ENCODE assay signal across 8 cellular contexts in genomic region chr3:128607710-128608048, GRCh38. TPM values are rescaled to one million over a fixed set of nuclear protein-coding genes. Genes with fewer than 3 reads are reported as not detected.
DNase-seq lines count a peak whose midpoint lies in the region; ATAC-seq and TF ChIP-seq lines count a peak whose summit lies in the region.

No MANE protein-coding gene starts in this region.

- WGBS in GM23248 (ENCODE audit: low coverage in 1 of 2, low lambda C conversion rate in 2 of 2, missing lambda C conversion rate in 2 of 2), 2 experiments = 36 to 40% methylated on average over 12 of the region's 12 CpGs
- WGBS in smooth muscle cell (ENCODE audit: low lambda C conversion rate) = 77% methylated on average over 12 of the region's 12 CpGs

- H3K79me2 ChIP-seq in GM23248 (ENCODE audit: insufficient read depth) (no peaks in the 10 kb centered on the region), smooth muscle cell (ENCODE audit: low read depth) (no peaks in the 10 kb centered on the region)

- H3K9ac ChIP-seq in GM23248 (peak overlapping the region; percentile 60), smooth muscle cell (ENCODE audit: low read depth) (no peak overlapping the region)

- peak overlapping the region; percentile 82 for H3K4me2 ChIP-seq in GM23248 (ENCODE audit: unreplicated experiment)
- peak overlapping the region; percentile 93 for H3K4me2 ChIP-seq in smooth muscle cell

- no peaks in the 10 kb centered on the region for H3K36me3 ChIP-seq in GM23248 (ENCODE audit: low read depth)
- H3K36me3 ChIP-seq in smooth muscle cell (ENCODE audit: low read depth) = no peaks in the 10 kb centered on the region

- H3K27me3 ChIP-seq in GM23248 (replicated peaks; ENCODE audit: insufficient read depth) (no peaks in the 10 kb centered on the region), smooth muscle cell (ENCODE audit: low read depth) (no peaks in the 10 kb centered on the region)

- H2AFZ ChIP-seq in GM23248 = peak overlapping the region; percentile 63
- no peak overlapping the region for H2AFZ ChIP-seq in smooth muscle cell (ENCODE audit: low read depth)

- H4K20me1 ChIP-seq in GM23248 (ENCODE audit: insufficient read depth) = no peaks in the 10 kb centered on the region
- no peaks in the 10 kb centered on the region for H4K20me1 ChIP-seq in smooth muscle cell (ENCODE audit: low read depth)

- no peaks in the 10 kb centered on the region for H3K9me2 ChIP-seq in GM23248 (ENCODE audit: insufficient read depth)

- H3K27ac ChIP-seq in GM23248 (no peak overlapping the region), smooth muscle cell (ENCODE audit: low read depth) (no peak overlapping the region)

- DNase-seq in GM23248 (no peak), cerebellar cortex (ENCODE audit: low spot score) (peak; percentile 24), left colon (peak in 1 of 2 donors; percentile 21), smooth muscle cell (lab: John Stamatoyannopoulos, UW; ENCODE audit: unreplicated experiment) (no peak), GM13976 (ENCODE audit: low spot score) (no peak), NCI-H1930 (lab: John Stamatoyannopoulos, UW) (no peak), Ammon's horn (ENCODE audit: low spot score) (no peak), epidermal melanocyte (ENCODE audit: insufficient read length, low spot score) (no peak)

- no peaks in the 10 kb centered on the region for H3K4me1 ChIP-seq in GM23248 (ENCODE audit: insufficient read depth)
- H3K4me1 ChIP-seq in smooth muscle cell (ENCODE audit: low read depth) = no peaks in the 10 kb centered on the region

- intact Hi-C loops in left colon (cut with DNase I, micrococcal nuclease) = loop anchor here (5.0 to 10.0 kb wide), 2 partner anchors 180 to 183 kb away; no protein-coding TSS in a partner anchor

- H3F3A ChIP-seq in GM23248 (ENCODE audit: insufficient read depth) (no peaks in the 10 kb centered on the region), smooth muscle cell (ENCODE audit: low read depth) (no peaks in the 10 kb centered on the region)

- in situ Hi-C loops in GM23248 (cut with MboI) (no loop called here), GM13976 (cut with MboI; ENCODE audit: low sequenced_read_pairs, unreplicated experiment) (loop anchor here (10.0 kb wide), 1 partner anchor 523 kb away; no protein-coding TSS in a partner anchor)

- peak; percentile 40 for ATAC-seq in left colon

- H3K4me3 ChIP-seq in GM23248 = peak overlapping the region; percentile 71
- peak overlapping the region; percentile 57 for H3K4me3 ChIP-seq in smooth muscle cell

- H3K9me3 ChIP-seq in GM23248 (ENCODE audit: low read depth) = no peaks in the 10 kb centered on the region
- no peaks in the 10 kb centered on the region for H3K9me3 ChIP-seq in smooth muscle cell (replicated peaks; ENCODE audit: low read depth)

- TF ChIP-seq CTCF in smooth muscle cell (IDR thresholded peaks at IDR 0.05; ENCODE audit: borderline replicate concordance, insufficient read depth, poor library complexity, severe bottlenecking) (no peak), GM13976 (IDR thresholded peaks at IDR 0.05; ENCODE audit: borderline replicate concordance, control extremely low read depth, extremely low read depth, insufficient read depth, missing control alignments) (no peak)

RNA-seq across cellular contexts. Expression of gene RPN1, which starts 42.9 kb away (rescaled TPM):
- 393 and 395 TPM in 2 replicates for total RNA-seq in GM23248 (2014; rRNA removed; shearing (Covaris generic))
- polyA plus RNA-seq in GM23248 (2016; fragmentation: Nextera tagmentation; extraction: Ambion mirVana) (330 and 345 TPM in 2 replicates), smooth muscle cell (431 and 520 TPM in 2 replicates)
- total RNA-seq in left colon (100 to 1,000 TPM; 167 to 202 TPM), smooth muscle cell (420 and 505 TPM in 2 replicates)
